In the genomic region with DNA sequence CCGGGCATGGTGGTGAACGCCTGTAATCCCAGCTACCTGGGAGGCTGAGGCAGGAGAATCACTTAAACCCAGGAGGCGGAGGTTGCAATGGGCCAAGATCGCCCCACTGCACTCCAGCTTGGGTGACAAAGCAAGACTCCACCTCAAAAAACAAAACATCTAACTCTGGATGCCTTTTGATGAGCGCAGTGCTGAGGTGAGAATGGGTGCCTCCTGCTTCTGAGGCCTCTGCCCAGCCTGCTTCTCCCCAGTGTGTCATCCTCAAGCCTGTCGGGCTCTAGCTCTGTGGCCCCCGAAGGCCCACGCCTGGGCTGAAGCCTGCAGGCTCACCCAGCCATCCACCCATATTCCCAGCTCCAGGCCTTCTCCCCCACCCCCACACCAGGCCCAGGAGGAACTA, we compare ENCODE assay signal across 1 cellular context.
TF ChIP-seq lines count a peak whose summit lies in the region.

No MANE protein-coding gene starts in this region.

TF ChIP-seq in WTC11, 78 proteins besides CTCF, POLR2A, EP300 and RAD21 (continued from another document):
- TF ChIP-seq, protein P1, sequence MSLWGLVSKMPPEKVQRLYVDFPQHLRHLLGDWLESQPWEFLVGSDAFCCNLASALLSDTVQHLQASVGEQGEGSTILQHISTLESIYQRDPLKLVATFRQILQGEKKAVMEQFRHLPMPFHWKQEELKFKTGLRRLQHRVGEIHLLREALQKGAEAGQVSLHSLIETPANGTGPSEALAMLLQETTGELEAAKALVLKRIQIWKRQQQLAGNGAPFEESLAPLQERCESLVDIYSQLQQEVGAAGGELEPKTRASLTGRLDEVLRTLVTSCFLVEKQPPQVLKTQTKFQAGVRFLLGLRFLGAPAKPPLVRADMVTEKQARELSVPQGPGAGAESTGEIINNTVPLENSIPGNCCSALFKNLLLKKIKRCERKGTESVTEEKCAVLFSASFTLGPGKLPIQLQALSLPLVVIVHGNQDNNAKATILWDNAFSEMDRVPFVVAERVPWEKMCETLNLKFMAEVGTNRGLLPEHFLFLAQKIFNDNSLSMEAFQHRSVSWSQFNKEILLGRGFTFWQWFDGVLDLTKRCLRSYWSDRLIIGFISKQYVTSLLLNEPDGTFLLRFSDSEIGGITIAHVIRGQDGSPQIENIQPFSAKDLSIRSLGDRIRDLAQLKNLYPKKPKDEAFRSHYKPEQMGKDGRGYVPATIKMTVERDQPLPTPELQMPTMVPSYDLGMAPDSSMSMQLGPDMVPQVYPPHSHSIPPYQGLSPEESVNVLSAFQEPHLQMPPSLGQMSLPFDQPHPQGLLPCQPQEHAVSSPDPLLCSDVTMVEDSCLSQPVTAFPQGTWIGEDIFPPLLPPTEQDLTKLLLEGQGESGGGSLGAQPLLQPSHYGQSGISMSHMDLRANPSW (CRISPR knock-in tag; conservative IDR thresholded peaks at IDR 0.05; ENCODE audit: low read depth) = no peak
- TF ChIP-seq, protein P2, sequence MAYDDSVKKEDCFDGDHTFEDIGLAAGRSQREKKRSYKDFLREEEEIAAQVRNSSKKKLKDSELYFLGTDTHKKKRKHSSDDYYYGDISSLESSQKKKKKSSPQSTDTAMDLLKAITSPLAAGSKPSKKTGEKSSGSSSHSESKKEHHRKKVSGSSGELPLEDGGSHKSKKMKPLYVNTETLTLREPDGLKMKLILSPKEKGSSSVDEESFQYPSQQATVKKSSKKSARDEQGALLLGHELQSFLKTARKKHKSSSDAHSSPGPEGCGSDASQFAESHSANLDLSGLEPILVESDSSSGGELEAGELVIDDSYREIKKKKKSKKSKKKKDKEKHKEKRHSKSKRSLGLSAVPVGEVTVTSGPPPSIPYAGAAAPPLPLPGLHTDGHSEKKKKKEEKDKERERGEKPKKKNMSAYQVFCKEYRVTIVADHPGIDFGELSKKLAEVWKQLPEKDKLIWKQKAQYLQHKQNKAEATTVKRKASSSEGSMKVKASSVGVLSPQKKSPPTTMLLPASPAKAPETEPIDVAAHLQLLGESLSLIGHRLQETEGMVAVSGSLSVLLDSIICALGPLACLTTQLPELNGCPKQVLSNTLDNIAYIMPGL (CRISPR knock-in tag; IDR thresholded peaks at IDR 0.05) = no peak
- TF ChIP-seq ZNF121 (CRISPR knock-in tag; IDR thresholded peaks at IDR 0.05) (no peak), ZNF416 (CRISPR knock-in tag; IDR thresholded peaks at IDR 0.05) (no peak), GRHL2 (CRISPR knock-in tag; IDR thresholded peaks at IDR 0.05; ENCODE audit: insufficient replicate concordance, severe bottlenecking) (no peak), ATF1 (CRISPR knock-in tag; IDR thresholded peaks at IDR 0.05) (no peak), NFATC4 (CRISPR knock-in tag; IDR thresholded peaks at IDR 0.05) (no peak), PRRX2 (CRISPR knock-in tag; IDR thresholded peaks at IDR 0.05) (no peak), RELA (CRISPR knock-in tag; IDR thresholded peaks at IDR 0.05; ENCODE audit: borderline replicate concordance) (no peak)
- TF ChIP-seq, protein P3, sequence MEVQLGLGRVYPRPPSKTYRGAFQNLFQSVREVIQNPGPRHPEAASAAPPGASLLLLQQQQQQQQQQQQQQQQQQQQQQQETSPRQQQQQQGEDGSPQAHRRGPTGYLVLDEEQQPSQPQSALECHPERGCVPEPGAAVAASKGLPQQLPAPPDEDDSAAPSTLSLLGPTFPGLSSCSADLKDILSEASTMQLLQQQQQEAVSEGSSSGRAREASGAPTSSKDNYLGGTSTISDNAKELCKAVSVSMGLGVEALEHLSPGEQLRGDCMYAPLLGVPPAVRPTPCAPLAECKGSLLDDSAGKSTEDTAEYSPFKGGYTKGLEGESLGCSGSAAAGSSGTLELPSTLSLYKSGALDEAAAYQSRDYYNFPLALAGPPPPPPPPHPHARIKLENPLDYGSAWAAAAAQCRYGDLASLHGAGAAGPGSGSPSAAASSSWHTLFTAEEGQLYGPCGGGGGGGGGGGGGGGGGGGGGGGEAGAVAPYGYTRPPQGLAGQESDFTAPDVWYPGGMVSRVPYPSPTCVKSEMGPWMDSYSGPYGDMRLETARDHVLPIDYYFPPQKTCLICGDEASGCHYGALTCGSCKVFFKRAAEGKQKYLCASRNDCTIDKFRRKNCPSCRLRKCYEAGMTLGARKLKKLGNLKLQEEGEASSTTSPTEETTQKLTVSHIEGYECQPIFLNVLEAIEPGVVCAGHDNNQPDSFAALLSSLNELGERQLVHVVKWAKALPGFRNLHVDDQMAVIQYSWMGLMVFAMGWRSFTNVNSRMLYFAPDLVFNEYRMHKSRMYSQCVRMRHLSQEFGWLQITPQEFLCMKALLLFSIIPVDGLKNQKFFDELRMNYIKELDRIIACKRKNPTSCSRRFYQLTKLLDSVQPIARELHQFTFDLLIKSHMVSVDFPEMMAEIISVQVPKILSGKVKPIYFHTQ (CRISPR knock-in tag; IDR thresholded peaks at IDR 0.05) = no peak
- TF ChIP-seq, protein P4, sequence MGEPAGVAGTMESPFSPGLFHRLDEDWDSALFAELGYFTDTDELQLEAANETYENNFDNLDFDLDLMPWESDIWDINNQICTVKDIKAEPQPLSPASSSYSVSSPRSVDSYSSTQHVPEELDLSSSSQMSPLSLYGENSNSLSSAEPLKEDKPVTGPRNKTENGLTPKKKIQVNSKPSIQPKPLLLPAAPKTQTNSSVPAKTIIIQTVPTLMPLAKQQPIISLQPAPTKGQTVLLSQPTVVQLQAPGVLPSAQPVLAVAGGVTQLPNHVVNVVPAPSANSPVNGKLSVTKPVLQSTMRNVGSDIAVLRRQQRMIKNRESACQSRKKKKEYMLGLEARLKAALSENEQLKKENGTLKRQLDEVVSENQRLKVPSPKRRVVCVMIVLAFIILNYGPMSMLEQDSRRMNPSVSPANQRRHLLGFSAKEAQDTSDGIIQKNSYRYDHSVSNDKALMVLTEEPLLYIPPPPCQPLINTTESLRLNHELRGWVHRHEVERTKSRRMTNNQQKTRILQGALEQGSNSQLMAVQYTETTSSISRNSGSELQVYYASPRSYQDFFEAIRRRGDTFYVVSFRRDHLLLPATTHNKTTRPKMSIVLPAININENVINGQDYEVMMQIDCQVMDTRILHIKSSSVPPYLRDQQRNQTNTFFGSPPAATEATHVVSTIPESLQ (CRISPR knock-in tag; IDR thresholded peaks at IDR 0.05) = no peak
